In the genomic region with DNA sequence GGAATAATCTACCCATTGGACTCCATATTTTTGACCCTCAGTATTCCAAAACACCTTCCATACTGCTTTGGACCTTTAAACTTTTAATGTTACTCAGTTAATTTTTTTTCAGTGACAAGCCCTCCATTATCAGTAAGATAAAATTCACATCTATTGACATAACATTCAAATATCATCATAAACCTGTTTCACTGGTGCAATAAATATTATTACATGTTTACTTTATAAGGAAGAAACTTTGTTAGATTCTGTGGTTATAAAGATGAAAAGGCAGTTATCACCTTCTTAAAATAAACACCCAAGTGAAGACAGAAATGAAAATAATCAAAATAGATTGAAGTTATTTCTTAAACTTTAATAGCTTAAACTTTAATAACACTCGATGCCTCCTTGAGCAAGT, we compare ENCODE assay signal across 25 cellular contexts.
"Had no signal": no experiment of that assay in that cellular context is flagged by ENCODE, and none has a peak within 500 bp of the region (broad histone marks: within the 10 kb centered on the region; RNA-seq: fewer than 3 reads in every experiment).

No MANE protein-coding gene starts in this region.

- DNase-seq: colonic mucosa; dermis blood vessel endothelial cell; dorsolateral prefrontal cortex; effector CD4-positive, alpha-beta T cell; effector memory CD4-positive, alpha-beta T cell; foreskin keratinocyte; heart left ventricle; hypothalamus; immature natural killer cell; islet precursor cell; kidney; kidney glomerular epithelial cell; left colon; left ventricle myocardium superior; lower lobe of right lung; mesenchymal stem cell; mucosa of descending colon; naive B cell had no signal

- H3K27me3 Mint-ChIP-seq: naive B cell had no signal

- H3K36me3 Mint-ChIP-seq: immature natural killer cell, mesothelial cell of epicardium, naive B cell had no signal

- H3K36me3 ChIP-seq: colonic mucosa, esophagus muscularis mucosa, gastroesophageal sphincter, heart left ventricle, lower lobe of right lung had no signal

- H3K9me3 ChIP-seq: colonic mucosa, esophagus muscularis mucosa, gastroesophageal sphincter, heart left ventricle, lower lobe of right lung, mucosa of descending colon had no signal

- H3K27ac ChIP-seq: colonic mucosa, dorsolateral prefrontal cortex, esophagus muscularis mucosa, foreskin keratinocyte, gastroesophageal sphincter, heart left ventricle, hepatocyte, lower lobe of right lung had no signal

- H3K4me1 Mint-ChIP-seq: immature natural killer cell, mesothelial cell of epicardium, naive B cell had no signal

- H3K4me3 Mint-ChIP-seq: immature natural killer cell, mesothelial cell of epicardium, naive B cell had no signal

- FAIRE-seq: endothelial cell of umbilical vein, frontal cortex, kidney had no signal

- H3K27me3 ChIP-seq: colonic mucosa, esophagus muscularis mucosa, foreskin keratinocyte, gastroesophageal sphincter, heart left ventricle, hepatocyte had no signal

- H3K9me3 Mint-ChIP-seq: mesothelial cell of epicardium had no signal

- H3K27ac Mint-ChIP-seq: immature natural killer cell, mesothelial cell of epicardium, naive B cell had no signal

- H3K4me3 ChIP-seq: colonic mucosa, dorsolateral prefrontal cortex, esophagus muscularis mucosa, gastroesophageal sphincter, heart left ventricle, hepatocyte, lower lobe of right lung, mucosa of descending colon had no signal

- ATAC-seq: foreskin keratinocyte, gastroesophageal sphincter, heart left ventricle, left colon, left lobe of liver, left ventricle myocardium superior, lower lobe of right lung, mucosa of descending colon had no signal

- H3K4me1 ChIP-seq: colonic mucosa, esophagus muscularis mucosa, foreskin keratinocyte, gastroesophageal sphincter, heart left ventricle, lower lobe of right lung had no signal
